1 cellular context compared by ENCODE assay signal in the genomic region with DNA sequence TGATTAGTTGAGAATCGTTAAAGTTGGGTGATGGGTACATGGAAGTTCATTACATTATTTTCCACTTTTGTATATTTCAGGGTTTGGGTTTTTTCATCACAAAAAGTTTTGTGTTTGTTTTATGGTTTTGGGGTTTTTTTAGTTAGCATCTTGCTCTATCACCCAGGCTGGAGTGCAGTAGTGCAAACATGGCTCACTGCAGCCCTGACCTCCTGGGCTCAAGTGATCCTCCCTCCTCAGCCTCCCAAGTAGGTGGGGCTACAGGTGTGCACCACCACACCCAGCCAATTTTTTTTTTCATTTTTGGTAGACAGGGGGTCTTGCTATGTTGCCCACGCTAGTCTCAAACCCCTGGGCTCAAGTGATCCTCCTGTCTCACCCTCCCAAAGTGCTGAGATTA.
TF ChIP-seq lines count a peak whose summit lies in the region.

No MANE protein-coding gene starts in this region.

TF ChIP-seq in IMR-90, 13 proteins besides CTCF, POLR2A, EP300 and RAD21 (continued from another document):
- TF ChIP-seq, protein P1, sequence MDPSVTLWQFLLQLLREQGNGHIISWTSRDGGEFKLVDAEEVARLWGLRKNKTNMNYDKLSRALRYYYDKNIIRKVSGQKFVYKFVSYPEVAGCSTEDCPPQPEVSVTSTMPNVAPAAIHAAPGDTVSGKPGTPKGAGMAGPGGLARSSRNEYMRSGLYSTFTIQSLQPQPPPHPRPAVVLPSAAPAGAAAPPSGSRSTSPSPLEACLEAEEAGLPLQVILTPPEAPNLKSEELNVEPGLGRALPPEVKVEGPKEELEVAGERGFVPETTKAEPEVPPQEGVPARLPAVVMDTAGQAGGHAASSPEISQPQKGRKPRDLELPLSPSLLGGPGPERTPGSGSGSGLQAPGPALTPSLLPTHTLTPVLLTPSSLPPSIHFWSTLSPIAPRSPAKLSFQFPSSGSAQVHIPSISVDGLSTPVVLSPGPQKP (IDR thresholded peaks at IDR 0.05; ENCODE audit: borderline replicate concordance, low read depth, low read length): no peak
- TF ChIP-seq MAFK (IDR thresholded peaks at IDR 0.05; ENCODE audit: low read depth, low read length) (no peak), MXI1 (IDR thresholded peaks at IDR 0.05; ENCODE audit: borderline replicate concordance, low read depth, low read length) (no peak), FOS (IDR thresholded peaks at IDR 0.05; ENCODE audit: low read depth, low read length) (no peak), CHD1 (IDR thresholded peaks at IDR 0.05; ENCODE audit: low read depth, low read length) (no peak), NFE2L2 (IDR thresholded peaks at IDR 0.05; ENCODE audit: low read depth, low read length) (no peak), MAZ (IDR thresholded peaks at IDR 0.05; ENCODE audit: borderline replicate concordance, low read depth, low read length) (no peak), CEBPB (IDR thresholded peaks at IDR 0.05; ENCODE audit: low read depth, low read length) (no peak)
- TF ChIP-seq, protein P2, sequence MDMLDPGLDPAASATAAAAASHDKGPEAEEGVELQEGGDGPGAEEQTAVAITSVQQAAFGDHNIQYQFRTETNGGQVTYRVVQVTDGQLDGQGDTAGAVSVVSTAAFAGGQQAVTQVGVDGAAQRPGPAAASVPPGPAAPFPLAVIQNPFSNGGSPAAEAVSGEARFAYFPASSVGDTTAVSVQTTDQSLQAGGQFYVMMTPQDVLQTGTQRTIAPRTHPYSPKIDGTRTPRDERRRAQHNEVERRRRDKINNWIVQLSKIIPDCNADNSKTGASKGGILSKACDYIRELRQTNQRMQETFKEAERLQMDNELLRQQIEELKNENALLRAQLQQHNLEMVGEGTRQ (IDR thresholded peaks at IDR 0.05; ENCODE audit: low read depth, low read length): no peak
